ENCODE assay signal across 1 cellular context in genomic region chr9:127197861-127198430, GRCh38.
TF ChIP-seq lines count a peak whose summit lies in the region.

No MANE protein-coding gene starts in this region.

TF ChIP-seq in SK-N-SH, 30 proteins besides CTCF, POLR2A, EP300 and RAD21 (continued from another document):
- TF ChIP-seq REST (IDR thresholded peaks at IDR 0.05; ENCODE audit: low read depth, low read length) (peak; percentile 16; the same call in 1 of the 2 replicates), RXRA (IDR thresholded peaks at IDR 0.05; ENCODE audit: borderline replicate concordance, low read depth) (no peak), SIN3A (IDR thresholded peaks at IDR 0.05; ENCODE audit: borderline replicate concordance, low read depth, low read length) (no peak), NFIC (IDR thresholded peaks at IDR 0.05; ENCODE audit: borderline replicate concordance) (no peak), FOSL2 (IDR thresholded peaks at IDR 0.05; ENCODE audit: borderline replicate concordance, low read depth) (no peak)
TF ChIP-seq in SK-N-SH: peak in this region for 1.
